In the genomic region with DNA sequence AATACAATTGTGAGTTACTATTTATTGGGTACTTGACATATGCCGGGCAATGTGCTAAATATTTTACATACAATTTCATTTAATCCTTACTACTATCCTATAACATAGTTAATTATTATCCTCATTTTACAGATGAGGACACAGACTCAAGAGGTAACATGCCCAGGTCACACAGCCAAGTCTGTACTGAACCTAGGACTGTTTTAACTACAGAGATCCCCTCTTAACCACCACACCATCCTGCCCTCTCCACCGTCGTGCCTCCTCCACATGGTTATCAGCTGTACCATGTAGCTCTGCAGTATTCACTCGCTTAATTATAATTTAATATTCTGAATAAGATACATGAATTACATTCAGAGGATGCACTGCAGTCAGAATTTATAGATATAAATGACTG, we compare ENCODE assay signal across 12 cellular contexts. TPM values are rescaled to one million over a fixed set of nuclear protein-coding genes. Genes with fewer than 3 reads are reported as not detected.
A peak's percentile ranks its signal among the peaks of the same experiment; 100 is the strongest.
DNase-seq lines count a peak whose midpoint lies in the region; ATAC-seq, FAIRE-seq and TF ChIP-seq lines count a peak whose summit lies in the region.
"Had no signal": no experiment of that assay in that cellular context is flagged by ENCODE, and none has a peak within 500 bp of the region (broad histone marks: within the 10 kb centered on the region; RNA-seq: fewer than 3 reads in every experiment).

No MANE protein-coding gene starts in this region.

- no peaks in the 10 kb centered on the region for H3F3A ChIP-seq in smooth muscle cell (ENCODE audit: low read depth)

- H3K36me3 Mint-ChIP-seq in activated CD4-positive, alpha-beta T cell treated with anti-CD3 and anti-CD28 coated beads for 36 hours (ENCODE audit: low read depth): peaks cover 3% of the 10 kb centered on the region
- peaks cover 17% of the 10 kb centered on the region for H3K36me3 Mint-ChIP-seq in activated CD4-positive, alpha-beta T cell treated with anti-CD3 and anti-CD28 coated beads, Interleukin-2, amount 10 ng/mL, durations not matched to agents 24 days and 14 days (ENCODE audit: low read depth)

- no peak for TF ChIP-seq CTCF in bronchial epithelial cell (IDR thresholded peaks at IDR 0.05; ENCODE audit: insufficient read depth, low read length, severe bottlenecking)
- TF ChIP-seq CTCF in smooth muscle cell (IDR thresholded peaks at IDR 0.05; ENCODE audit: borderline replicate concordance, insufficient read depth, poor library complexity, severe bottlenecking): no peak
- no peak for TF ChIP-seq CTCF in coronary artery (IDR thresholded peaks at IDR 0.05)

- H3K27ac Mint-ChIP-seq in activated CD4-positive, alpha-beta T cell treated with anti-CD3 and anti-CD28 coated beads for 36 hours: peak overlapping the region; percentile 25
- H3K27ac Mint-ChIP-seq in activated CD4-positive, alpha-beta T cell treated with anti-CD3 and anti-CD28 coated beads, Interleukin-2, amount 10 ng/mL, durations not matched to agents 24 days and 14 days: no peak overlapping the region

- POLR2A ChIA-PET in activated CD4-positive, alpha-beta T cell treated with anti-CD3 and anti-CD28 coated beads for 36 hours (lab: Charles Lee): no interaction called here

- no peaks in the 10 kb centered on the region for H3K9me3 Mint-ChIP-seq in activated CD4-positive, alpha-beta T cell treated with anti-CD3 and anti-CD28 coated beads for 36 hours (ENCODE audit: low read depth)
- H3K9me3 Mint-ChIP-seq in activated CD4-positive, alpha-beta T cell treated with anti-CD3 and anti-CD28 coated beads, Interleukin-2, amount 10 ng/mL, durations not matched to agents 24 days and 14 days: no peaks in the 10 kb centered on the region

- H2AFZ ChIP-seq in smooth muscle cell (ENCODE audit: low read depth): no peak overlapping the region

- H3K27ac ChIP-seq in smooth muscle cell (ENCODE audit: low read depth): peak overlapping the region; percentile 51
- H3K27ac ChIP-seq in coronary artery: no peak overlapping the region

- peaks cover 56% of the 10 kb centered on the region for H3K4me1 ChIP-seq in smooth muscle cell (ENCODE audit: low read depth)

- CTCF ChIA-PET in activated CD4-positive, alpha-beta T cell treated with anti-CD3 and anti-CD28 coated beads for 36 hours (lab: Charles Lee): interaction anchor here (1.0 to 2.3 kb wide), 3 partner anchors 9 to 115 kb away, joined by 5 to 11 read pairs (median 6); no protein-coding TSS in a partner anchor

- H3K4me2 ChIP-seq in smooth muscle cell: peak overlapping the region; percentile 41

- H3K9ac ChIP-seq in smooth muscle cell (ENCODE audit: low read depth): no peak overlapping the region

- H3K9me3 ChIP-seq in smooth muscle cell (replicated peaks; ENCODE audit: low read depth): no peaks in the 10 kb centered on the region

- H3K27me3 ChIP-seq in bronchial epithelial cell (ENCODE audit: control insufficient read depth, insufficient read depth, low read length) (no peaks in the 10 kb centered on the region), smooth muscle cell (ENCODE audit: low read depth) (no peaks in the 10 kb centered on the region)

- no peak for ATAC-seq in activated CD4-positive, alpha-beta T cell treated with anti-CD3 and anti-CD28 coated beads for 36 hours
- ATAC-seq in HG02798 (IDR thresholded peaks at IDR 0.05; ENCODE audit: poor library complexity, unreplicated experiment): peak; percentile 32

- H3K36me3 ChIP-seq in bronchial epithelial cell (ENCODE audit: control insufficient read depth, insufficient read depth, low read length): no peaks in the 10 kb centered on the region
- H3K36me3 ChIP-seq in smooth muscle cell (ENCODE audit: low read depth): no peaks in the 10 kb centered on the region

- H3K4me3 ChIP-seq in bronchial epithelial cell (ENCODE audit: low read depth, low read length) (peak overlapping the region; percentile 5), smooth muscle cell (no peak overlapping the region), coronary artery (no peak overlapping the region)

- peaks cover 76% of the 10 kb centered on the region for H3K4me1 Mint-ChIP-seq in activated CD4-positive, alpha-beta T cell treated with anti-CD3 and anti-CD28 coated beads for 36 hours
- peaks cover 48% of the 10 kb centered on the region for H3K4me1 Mint-ChIP-seq in activated CD4-positive, alpha-beta T cell treated with anti-CD3 and anti-CD28 coated beads, Interleukin-2, amount 10 ng/mL, durations not matched to agents 24 days and 14 days

- 70% methylated on average over 4 of the region's 4 CpGs for WGBS in smooth muscle cell (ENCODE audit: low lambda C conversion rate)

- intact Hi-C loops in activated CD4-positive, alpha-beta T cell treated with anti-CD3 and anti-CD28 coated beads for 36 hours (cut with DNase I, micrococcal nuclease): no loop called here
- intact Hi-C loops in activated CD4-positive, alpha-beta T cell treated with anti-CD3 and anti-CD28 coated beads, Interleukin-2, amount 10 ng/mL, durations not matched to agents 24 days and 14 days (cut with micrococcal nuclease): no loop called here

- peaks cover 100% of the 10 kb centered on the region for H3K79me2 ChIP-seq in smooth muscle cell (ENCODE audit: low read depth)

- FAIRE-seq in bronchial epithelial cell (lab: Jason Lieb, UNC): no peak
- FAIRE-seq: urothelium cell line had no signal

- no peaks in the 10 kb centered on the region for H3K27me3 Mint-ChIP-seq in activated CD4-positive, alpha-beta T cell treated with anti-CD3 and anti-CD28 coated beads for 36 hours
- H3K27me3 Mint-ChIP-seq in activated CD4-positive, alpha-beta T cell treated with anti-CD3 and anti-CD28 coated beads, Interleukin-2, amount 10 ng/mL, durations not matched to agents 24 days and 14 days: no peaks in the 10 kb centered on the region

- H3K4me3 Mint-ChIP-seq in activated CD4-positive, alpha-beta T cell treated with anti-CD3 and anti-CD28 coated beads for 36 hours: peak overlapping the region; percentile 19
- no peak overlapping the region for H3K4me3 Mint-ChIP-seq in activated CD4-positive, alpha-beta T cell treated with anti-CD3 and anti-CD28 coated beads, Interleukin-2, amount 10 ng/mL, durations not matched to agents 24 days and 14 days

- H4K20me1 ChIP-seq in smooth muscle cell (ENCODE audit: low read depth): peaks cover 97% of the 10 kb centered on the region

- no peak for DNase-seq in activated CD4-positive, alpha-beta T cell treated with anti-CD3 and anti-CD28 coated beads for 36 hours
- no peak for DNase-seq in activated CD4-positive, alpha-beta T cell treated with anti-CD3 and anti-CD28 coated beads, Interleukin-2, amount 10 ng/mL, durations not matched to agents 24 days and 14 days
- DNase-seq in bronchial epithelial cell (ENCODE audit: low read depth) (no peak), smooth muscle cell (lab: John Stamatoyannopoulos, UW; ENCODE audit: unreplicated experiment) (no peak), amygdala (lab: John Stamatoyannopoulos, UW) (no peak), hippocampal formation (lab: John Stamatoyannopoulos, UW) (no peak), coronary artery (ENCODE audit: low spot score) (no peak)
- DNase-seq: hypothalamus, NCI-H1694 treated with DMSO at 0.1 percent for 48 hours, SHP77 had no signal

RNA-seq across cellular contexts. Expression of a gene that starts 5.3 kb away (rescaled TPM):
- total RNA-seq in activated CD4-positive, alpha-beta T cell treated with anti-CD3 and anti-CD28 coated beads for 36 hours: 10 to 100 TPM; 52.3 to 54.7 TPM
- total RNA-seq in activated CD4-positive, alpha-beta T cell treated with anti-CD3 and anti-CD28 coated beads, Interleukin-2, amount 10 ng/mL, durations not matched to agents 24 days and 14 days: 61.4 and 65.1 TPM in 2 replicates
- total RNA-seq in bronchial epithelial cell (28.4 and 41.1 TPM in 2 replicates), smooth muscle cell (49.8 and 51.4 TPM in 2 replicates)
- 49.3 and 54.4 TPM in 2 replicates for polyA plus RNA-seq in smooth muscle cell
